Comparison of ENCODE assay signal across 29 cellular contexts in the genomic region with DNA sequence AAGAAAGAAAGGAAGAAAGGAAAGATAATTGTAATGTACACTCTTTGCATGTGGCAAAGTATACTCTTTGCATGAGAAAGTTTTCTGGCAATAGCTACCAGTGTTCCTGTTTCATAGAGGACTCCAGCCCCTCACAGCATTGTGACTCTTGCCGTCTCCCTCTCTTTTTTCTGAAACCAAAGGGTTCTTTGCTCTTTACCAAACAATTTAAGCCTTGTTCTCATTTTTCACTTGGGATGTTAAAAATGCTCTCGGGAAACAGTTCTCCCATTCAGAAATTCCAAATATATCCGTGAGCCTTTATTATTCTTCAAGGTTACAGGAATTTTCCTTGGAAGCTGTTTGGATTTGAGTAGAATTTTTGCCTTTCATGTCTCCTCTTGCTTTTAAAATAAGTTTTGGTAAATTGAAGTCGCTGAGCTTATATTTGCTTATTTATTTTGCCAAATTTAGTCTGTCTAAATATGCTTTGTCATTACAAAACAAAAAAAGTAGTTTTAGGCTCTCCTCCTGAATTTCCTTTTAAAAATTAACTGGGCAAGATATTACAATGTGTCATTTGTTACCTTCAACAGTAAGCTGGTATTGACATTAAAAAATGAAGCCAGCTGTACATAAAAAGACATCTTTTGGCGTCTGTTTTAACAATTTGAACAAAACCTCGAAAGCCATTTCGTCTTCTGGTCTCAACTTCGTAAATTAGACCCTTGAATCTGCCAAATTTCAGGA.
DNase-seq lines count a peak whose midpoint lies in the region; ATAC-seq, FAIRE-seq and TF ChIP-seq lines count a peak whose summit lies in the region.
"Had no signal": no experiment of that assay in that cellular context is flagged by ENCODE, and none has a peak within 500 bp of the region (broad histone marks: within the 10 kb centered on the region; RNA-seq: fewer than 3 reads in every experiment).

No MANE protein-coding gene starts in this region.

- H3K36me3 Mint-ChIP-seq in naive thymus-derived CD4-positive, alpha-beta T cell, result no peaks in the 10 kb centered on the region
- H3K36me3 Mint-ChIP-seq: activated naive CD4-positive, alpha-beta T cell treated with anti-CD3 and anti-CD28 coated beads, Interleukin-2, amount 50 U/mL, for 24 hours; natural killer cell had no signal

- H3K9me3 Mint-ChIP-seq in naive thymus-derived CD4-positive, alpha-beta T cell, result no peaks in the 10 kb centered on the region
- H3K9me3 Mint-ChIP-seq: activated naive CD4-positive, alpha-beta T cell treated with anti-CD3 and anti-CD28 coated beads, Interleukin-2, amount 50 U/mL, for 24 hours; effector memory CD8-positive, alpha-beta T cell; natural killer cell; stimulated activated naive CD8-positive, alpha-beta T cell treated with anti-CD3 and anti-CD28 coated beads, Interleukin-15, Interleukin-2, amounts not matched to agents 100 ng/mL and 50 ng/mL, for 24 hours had no signal

- intact Hi-C loops in naive thymus-derived CD4-positive, alpha-beta T cell (cut with micrococcal nuclease), result no loop called here

- CTCF ChIA-PET in naive thymus-derived CD4-positive, alpha-beta T cell (lab: Charles Lee), result no interaction called here

- H3K9me3 ChIP-seq in thoracic aorta, result no peaks in the 10 kb centered on the region
- H3K9me3 ChIP-seq in naive thymus-derived CD4-positive, alpha-beta T cell (ENCODE audit: control insufficient read depth in 2 of 3, low read length in 3 of 3), result no peaks in the 10 kb centered on the region
- H3K9me3 ChIP-seq: BLaER1, colonic mucosa, HAP-1, SJSA1 had no signal

- TF ChIP-seq POLR2A in GM12892 (IDR thresholded peaks at IDR 0.05; ENCODE audit: low read depth, low read length), result no peak

- ATAC-seq in thoracic aorta (ENCODE audit: insufficient number of reproducible peaks, low FRiP score, low read depth) (no peak), HG02852 (IDR thresholded peaks at IDR 0.05; ENCODE audit: unreplicated experiment) (no peak)
- no peak for ATAC-seq in naive thymus-derived CD4-positive, alpha-beta T cell
- ATAC-seq: activated CD8-positive, alpha-beta T cell treated with anti-CD3 and anti-CD28 coated beads, Interleukin-2, amount 10 ng/mL, durations not matched to agents 7 days and 5 days; effector memory CD8-positive, alpha-beta T cell; natural killer cell had no signal

- H3K27me3 Mint-ChIP-seq in naive thymus-derived CD4-positive, alpha-beta T cell, result peaks cover 11 to 34% (median 18%) of the 10 kb centered on the region in 5 donors

- DNase-seq in RPMI7951 (ENCODE audit: low read depth) (peak; percentile 25), epidermal melanocyte (ENCODE audit: insufficient read length, low spot score) (peak; percentile 88), midbrain (lab: John Stamatoyannopoulos, UW) (peak; percentile 45), thoracic aorta (ENCODE audit: low spot score) (no peak), DMS153 (lab: John Stamatoyannopoulos, UW) (no peak), GM12892 (ENCODE audit: insufficient read length) (no peak)
- DNase-seq in naive thymus-derived CD4-positive, alpha-beta T cell, result no peak
- DNase-seq: activated CD4-positive, alpha-beta T cell treated with anti-CD3 and anti-CD28 coated beads for 4 hours; activated CD8-positive, alpha-beta T cell treated with anti-CD3 and anti-CD28 coated beads, Interleukin-2, amount 10 ng/mL, durations not matched to agents 7 days and 5 days; colonic mucosa; effector memory CD8-positive, alpha-beta T cell; erythroblast; left ventricle myocardium superior; natural killer cell; NCI-H1417; NCI-H2081; NCI-H774; retina; RPMI8226; T1000 had no signal

- peak overlapping the region; percentile 26 for H3K4me3 ChIP-seq in thoracic aorta
- H3K4me3 ChIP-seq in naive thymus-derived CD4-positive, alpha-beta T cell (ENCODE audit: low read length), result no peak overlapping the region
- H3K4me3 ChIP-seq: BLaER1, colonic mucosa, HAP-1, SJSA1, smooth muscle cell had no signal

- H3K27ac ChIP-seq in thoracic aorta, result peak overlapping the region; percentile 40 to 77
- no peak overlapping the region for H3K27ac ChIP-seq in naive thymus-derived CD4-positive, alpha-beta T cell (ENCODE audit: low read depth, low read length)
- H3K27ac ChIP-seq: BLaER1, colonic mucosa, SJSA1 had no signal

- FAIRE-seq in GM12892 (lab: Jason Lieb, UNC), result no peak
- FAIRE-seq: GM12891, islet of Langerhans had no signal

- H3K4me3 Mint-ChIP-seq in naive thymus-derived CD4-positive, alpha-beta T cell, result no peak overlapping the region
- H3K4me3 Mint-ChIP-seq: activated CD8-positive, alpha-beta T cell treated with anti-CD3 and anti-CD28 coated beads, Interleukin-2, amount 10 ng/mL, durations not matched to agents 7 days and 5 days; activated naive CD4-positive, alpha-beta T cell treated with anti-CD3 and anti-CD28 coated beads, Interleukin-2, amount 50 U/mL, for 24 hours; effector memory CD8-positive, alpha-beta T cell; natural killer cell; stimulated activated naive CD8-positive, alpha-beta T cell treated with anti-CD3 and anti-CD28 coated beads, Interleukin-15, Interleukin-2, amounts not matched to agents 100 ng/mL and 50 ng/mL, for 24 hours had no signal

- no peaks in the 10 kb centered on the region for H3K36me3 ChIP-seq in thoracic aorta
- H3K36me3 ChIP-seq in naive thymus-derived CD4-positive, alpha-beta T cell (ENCODE audit: control insufficient read depth in 2 of 3, insufficient read depth in 3 of 3, low read length in 3 of 3), result no peaks in the 10 kb centered on the region
- H3K36me3 ChIP-seq: BLaER1, colonic mucosa, HAP-1, SJSA1 had no signal

- H3K4me1 Mint-ChIP-seq in naive thymus-derived CD4-positive, alpha-beta T cell, result peaks cover 0 to 5% (median 0%) of the 10 kb centered on the region in 7 donors
- H3K4me1 Mint-ChIP-seq: activated naive CD4-positive, alpha-beta T cell treated with anti-CD3 and anti-CD28 coated beads, Interleukin-2, amount 50 U/mL, for 24 hours had no signal

- H3K4me1 ChIP-seq in thoracic aorta (ENCODE audit: control insufficient read depth in 1 of 2, low read depth in 2 of 2), result peaks cover 38 to 59% of the 10 kb centered on the region in 2 donors
- H3K4me1 ChIP-seq in naive thymus-derived CD4-positive, alpha-beta T cell (ENCODE audit: control insufficient read depth in 2 of 2, insufficient read depth in 2 of 2, low read length in 2 of 2), result no peaks in the 10 kb centered on the region
- H3K4me1 ChIP-seq: BLaER1, colonic mucosa had no signal

- H3K27me3 ChIP-seq in thoracic aorta (replicated peaks; ENCODE audit: insufficient read depth), result no peaks in the 10 kb centered on the region
- H3K27me3 ChIP-seq in naive thymus-derived CD4-positive, alpha-beta T cell (ENCODE audit: control insufficient read depth in 2 of 2, insufficient read depth in 2 of 2, low read length in 2 of 2), result peaks cover 0 to 3% of the 10 kb centered on the region in 2 donors
- H3K27me3 ChIP-seq: BLaER1, colonic mucosa, SJSA1 had no signal

- POLR2A ChIA-PET in naive thymus-derived CD4-positive, alpha-beta T cell (lab: Charles Lee), result no interaction called here

- H3K27ac Mint-ChIP-seq in naive thymus-derived CD4-positive, alpha-beta T cell, result no peak overlapping the region
- H3K27ac Mint-ChIP-seq: activated CD8-positive, alpha-beta T cell treated with anti-CD3 and anti-CD28 coated beads, Interleukin-2, amount 10 ng/mL, durations not matched to agents 7 days and 5 days; activated naive CD4-positive, alpha-beta T cell treated with anti-CD3 and anti-CD28 coated beads, Interleukin-2, amount 50 U/mL, for 24 hours; effector memory CD8-positive, alpha-beta T cell; natural killer cell; stimulated activated naive CD8-positive, alpha-beta T cell treated with anti-CD3 and anti-CD28 coated beads, Interleukin-15, Interleukin-2, amounts not matched to agents 100 ng/mL and 50 ng/mL, for 24 hours had no signal

- TF ChIP-seq CTCF in thoracic aorta (IDR thresholded peaks at IDR 0.05), result no peak

Comparison
In these comparisons a context has a peak if more than half of its experiments do, and no peak if none do; other contexts are left out.
1. DNase-seq: peak in RPMI7951 (single experiment), epidermal melanocyte (single experiment) and midbrain (single experiment); none in thoracic aorta (single experiment), DMS153 (single experiment), GM12892 (single experiment) and naive thymus-derived CD4-positive, alpha-beta T cell (0 of 9).